ENCODE assay signal across 9 cellular contexts in the genomic region with DNA sequence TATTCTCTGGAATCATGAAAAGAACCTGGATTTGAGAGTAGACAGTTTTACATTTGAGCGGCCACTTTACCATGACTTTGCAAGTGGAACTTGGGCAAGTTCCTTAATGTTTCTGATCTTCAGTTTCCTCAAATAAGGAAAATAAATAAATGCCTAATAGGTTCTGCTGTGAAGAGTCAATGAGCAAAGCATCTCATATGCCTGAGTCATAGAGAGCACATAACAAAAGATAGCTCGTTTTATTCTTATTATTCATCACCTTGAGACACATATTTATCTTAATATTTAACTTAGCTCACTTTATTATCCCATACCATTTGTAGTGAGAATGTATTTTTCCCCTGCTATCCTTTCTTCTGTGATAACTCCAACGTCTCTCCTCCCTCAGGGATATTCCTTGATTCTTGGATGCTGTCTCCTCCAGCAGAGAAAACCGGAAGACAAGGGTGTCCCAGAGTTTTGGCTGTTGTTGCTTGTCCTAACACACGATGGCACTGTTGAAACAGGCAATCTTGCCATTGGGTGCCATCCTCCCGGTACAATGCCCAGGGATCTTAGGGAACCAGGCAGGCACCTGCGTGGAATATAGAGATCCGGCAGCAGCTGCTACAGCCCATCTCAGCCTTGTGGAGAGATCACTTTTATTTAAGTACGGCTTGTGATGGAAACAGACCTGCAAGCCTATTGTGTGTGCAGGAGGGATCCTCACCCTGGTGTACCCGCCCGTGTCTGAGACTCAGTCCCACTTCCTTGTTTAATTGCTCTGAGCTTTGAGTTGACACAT. TPM values are rescaled to one million over a fixed set of nuclear protein-coding genes. Genes with fewer than 3 reads are reported as not detected.
A peak's percentile ranks its signal among the peaks of the same experiment; 100 is the strongest.
DNase-seq lines count a peak whose midpoint lies in the region; ATAC-seq and TF ChIP-seq lines count a peak whose summit lies in the region.
"Had no signal": no experiment of that assay in that cellular context is flagged by ENCODE, and none has a peak within 500 bp of the region (broad histone marks: within the 10 kb centered on the region; RNA-seq: fewer than 3 reads in every experiment).

No MANE protein-coding gene starts in this region.

- in situ Hi-C loops in T47D (cut with HindIII; ENCODE audit: low pct_unique_long_range_greater_than_20kb, low sequenced_read_pairs): no loop called here

- H3K36me3 ChIP-seq in SK-N-SH (replicated peaks in 1 of 2; ENCODE audit: control insufficient read depth in 1 of 2, insufficient read depth in 2 of 2, low read length in 1 of 2) (no peaks in the 10 kb centered on the region), iPS DF 6.9 (ENCODE audit: control insufficient read depth, insufficient read depth, low read length) (no peaks in the 10 kb centered on the region)

- no peaks in the 10 kb centered on the region for H3F3A ChIP-seq in SK-N-SH (replicated peaks; ENCODE audit: insufficient read depth)

- peak; percentile 78 for TF ChIP-seq CTCF in SK-N-SH (IDR thresholded peaks at IDR 0.05)

- peak; percentile 92 for DNase-seq in Ammon's horn (ENCODE audit: low spot score)
- peak; percentile 33 for DNase-seq in GM19238 (ENCODE audit: insufficient read length, low spot score)
- DNase-seq in NCI-H1105 treated with DMSO at 0.1 percent for 48 hours (lab: John Stamatoyannopoulos, UW): peak; percentile 76
- peak; percentile 84 for DNase-seq in SK-N-SH
- DNase-seq in T47D (ENCODE audit: low read depth in 1 of 2, low spot score in 1 of 2): peak; percentile 71 to 85
- DNase-seq in iPS DF 6.9 (ENCODE audit: low read depth, low spot score): peak; percentile 75
- peak; percentile 54 for DNase-seq in stimulated activated CD4-positive, alpha-beta T cell treated with anti-CD3 and anti-CD28 coated beads, Interleukin-15, amount 100 ng/mL, for 24 hours

- H3K4me1 ChIP-seq in SK-N-SH (ENCODE audit: control insufficient read depth in 1 of 2, insufficient read depth in 2 of 2, low read depth in 1 of 2, low read length in 1 of 2): peaks cover 0 to 3% of the 10 kb centered on the region in 2 experiments; a peak in 1 of 4 replicates
- H3K4me1 ChIP-seq in iPS DF 6.9 (ENCODE audit: control insufficient read depth, insufficient read depth, low read length): no peaks in the 10 kb centered on the region

- H3K9me2 ChIP-seq in SK-N-SH: no peaks in the 10 kb centered on the region

- peaks cover 36% of the 10 kb centered on the region; the same call in 1 of the 2 replicates for H3K27me3 ChIP-seq in SK-N-SH (ENCODE audit: insufficient read depth)
- no peaks in the 10 kb centered on the region for H3K27me3 ChIP-seq in iPS DF 6.9 (ENCODE audit: control insufficient read depth, insufficient read depth, low read length)

- CTCF ChIA-PET in SK-N-SH (lab: Yijun Ruan, JAX): interaction anchor here (0.6 to 10.6 kb wide), 68 partner anchors 8 to 840 kb away, joined by 3 to 186 read pairs (median 5); a partner anchor contains a TSS

- H3K9ac ChIP-seq in SK-N-SH: no peak overlapping the region

- no peaks in the 10 kb centered on the region for H3K79me2 ChIP-seq in SK-N-SH (ENCODE audit: insufficient read depth)

- no peaks in the 10 kb centered on the region for H4K20me1 ChIP-seq in SK-N-SH (ENCODE audit: insufficient read depth)

- peak; percentile 96 for TF ChIP-seq RAD21 in SK-N-SH (IDR thresholded peaks at IDR 0.05; ENCODE audit: low read length)

- no peak overlapping the region for H3K4me3 ChIP-seq in SK-N-SH (ENCODE audit: low read depth in 2 of 2, low read length in 1 of 2)
- H3K4me3 ChIP-seq in iPS DF 6.9 (ENCODE audit: low read length): no peak overlapping the region
- H3K4me3 ChIP-seq: skin epidermis had no signal

- H3K27ac ChIP-seq in SK-N-SH (ENCODE audit: low read depth in 2 of 2, low read length in 1 of 2): no peak overlapping the region
- no peak overlapping the region for H3K27ac ChIP-seq in iPS DF 6.9 (ENCODE audit: low read length)
- H3K27ac ChIP-seq: skin epidermis had no signal

- no peak for TF ChIP-seq EP300 in SK-N-SH (IDR thresholded peaks at IDR 0.05; ENCODE audit: borderline replicate concordance in 1 of 2, low read depth in 1 of 2, low read length in 1 of 2)

- WGBS in SK-N-SH (ENCODE audit: low lambda C conversion rate): 25% methylated on average over 11 of the region's 11 CpGs
- WGBS in iPS DF 6.9 (ENCODE audit: insufficient coverage, insufficient read length): no CpG with 5 or more reads among the region's 11 CpGs

- POLR2A ChIA-PET in SK-N-SH (lab: Yijun Ruan, JAX): no interaction called here

- 0 out of 2 replicates have a peak overlapping the region, but pooled peaks have one; percentile 16 for H2AFZ ChIP-seq in SK-N-SH (ENCODE audit: low read depth)

- H3K9me3 ChIP-seq in SK-N-SH (no peaks in the 10 kb centered on the region), iPS DF 6.9 (ENCODE audit: control insufficient read depth, insufficient read depth, low read length) (no peaks in the 10 kb centered on the region)

- no peak for ATAC-seq in HG02623 (IDR thresholded peaks at IDR 0.05; ENCODE audit: unreplicated experiment)

- H3K4me2 ChIP-seq in SK-N-SH: peak overlapping the region; percentile 48

TF ChIP-seq in SK-N-SH, 30 proteins besides CTCF, POLR2A, EP300 and RAD21:
- TF ChIP-seq ELF1 (IDR thresholded peaks at IDR 0.05) (peak; percentile 38; the same call in 1 of the 2 replicates), MEF2A (IDR thresholded peaks at IDR 0.05; ENCODE audit: borderline replicate concordance, low read depth) (no peak), JUND (IDR thresholded peaks at IDR 0.05) (no peak), NRF1 (IDR thresholded peaks at IDR 0.05; ENCODE audit: low read depth, low read length) (no peak), MXI1 (IDR thresholded peaks at IDR 0.05; ENCODE audit: low read depth, low read length) (no peak), SMC3 (IDR thresholded peaks at IDR 0.05; ENCODE audit: low read depth, low read length) (peak; percentile 96), TAF1 (IDR thresholded peaks at IDR 0.05; ENCODE audit: borderline replicate concordance, low read depth, low read length) (no peak), FOSL2 (IDR thresholded peaks at IDR 0.05; ENCODE audit: borderline replicate concordance, low read depth) (no peak)

RNA-seq across cellular contexts. Expression of a gene that starts 33.3 kb away (rescaled TPM):
- 16.6 and 25.3 TPM in 2 replicates for polyA plus RNA-seq in SK-N-SH (2012; rRNA removed)
- polyA plus RNA-seq in SK-N-SH (2012; cell fraction: cytosol; rRNA removed): 9.9 and 12.4 TPM in 2 replicates
- polyA plus RNA-seq in SK-N-SH (2012; cell fraction: nucleus; rRNA removed): 63.5 and 71.2 TPM in 2 replicates

RNA-seq across cellular contexts. Expression of a gene that starts 44.3 kb away (rescaled TPM):
- polyA plus RNA-seq in SK-N-SH (2012; rRNA removed): not detected in 2 replicates
- polyA plus RNA-seq in SK-N-SH (2012; cell fraction: cytosol; rRNA removed): not detected in 2 replicates
- polyA plus RNA-seq in SK-N-SH (2012; cell fraction: nucleus; rRNA removed): not detected in 2 replicates

Comparison
In these comparisons a context has a peak if more than half of its experiments do, and no peak if none do; other contexts are left out.
1. DNase-seq: peak in every context shown above with its lines; median percentile 92 in Ammon's horn; 84 in SK-N-SH; 78 in T47D; 76 in NCI-H1105 treated with DMSO at 0.1 percent for 48 hours; 75 in iPS DF 6.9; 54 in stimulated activated CD4-positive, alpha-beta T cell treated with anti-CD3 and anti-CD28 coated beads, Interleukin-15, amount 100 ng/mL, for 24 hours; 33 in GM19238.